ENCODE assay signal across 1 cellular context in genomic region chr6:47111685-47112084, GRCh38.
TF ChIP-seq lines count a peak whose summit lies in the region.

No MANE protein-coding gene starts in this region.

TF ChIP-seq in HCT116, 20 proteins besides CTCF, POLR2A, EP300 and RAD21 (continued from another document):
- TF ChIP-seq REST (IDR thresholded peaks at IDR 0.05; ENCODE audit: low read depth): no peak
- TF ChIP-seq TCF7L2 (IDR thresholded peaks at IDR 0.05; ENCODE audit: borderline replicate concordance, extremely low read depth, insufficient read depth, insufficient read length): no peak
- no peak for TF ChIP-seq EZH2 (IDR thresholded peaks at IDR 0.05)
- TF ChIP-seq ZNF274 (IDR thresholded peaks at IDR 0.05; ENCODE audit: low read depth, low read length): no peak
- TF ChIP-seq ZBTB33 (IDR thresholded peaks at IDR 0.05; ENCODE audit: extremely low read depth, insufficient replicate concordance, low read length): no peak
- TF ChIP-seq ATF3 (IDR thresholded peaks at IDR 0.05): no peak
- no peak for TF ChIP-seq SP1 (IDR thresholded peaks at IDR 0.05; ENCODE audit: low read depth)
- no peak for TF ChIP-seq ZFX (IDR thresholded peaks at IDR 0.05)
- no peak for TF ChIP-seq POLR2AphosphoS5 (IDR thresholded peaks at IDR 0.05; ENCODE audit: low read depth, low read length)
